ENCODE assay signal across 2 cellular contexts in genomic region chr6:47423087-47423486, GRCh38.
TF ChIP-seq lines count a peak whose summit lies in the region.

No MANE protein-coding gene starts in this region.

TF ChIP-seq in IMR-90, 13 proteins besides CTCF, POLR2A, EP300 and RAD21:
- TF ChIP-seq FOS (IDR thresholded peaks at IDR 0.05; ENCODE audit: low read depth, low read length) (no peak), NFE2L2 (IDR thresholded peaks at IDR 0.05; ENCODE audit: low read depth, low read length) (no peak), RFX5 (IDR thresholded peaks at IDR 0.05; ENCODE audit: low read depth, low read length) (no peak), CHD1 (IDR thresholded peaks at IDR 0.05; ENCODE audit: low read depth, low read length) (no peak), USF2 (IDR thresholded peaks at IDR 0.05; ENCODE audit: low read depth, low read length) (no peak), MAZ (IDR thresholded peaks at IDR 0.05; ENCODE audit: borderline replicate concordance, low read depth, low read length) (no peak), MAFK (IDR thresholded peaks at IDR 0.05; ENCODE audit: low read depth, low read length) (no peak), ELK1 (IDR thresholded peaks at IDR 0.05; ENCODE audit: borderline replicate concordance, low read depth, low read length) (no peak)

TF ChIP-seq in GM23338, 12 proteins besides CTCF, POLR2A, EP300 and RAD21:
- no peak for TF ChIP-seq CREB1 (CRISPR knock-in tag; IDR thresholded peaks at IDR 0.05; ENCODE audit: low read depth)
